In genomic region chr5:35803221-35803651, GRCh38 we compare ENCODE assay signal across 8 cellular contexts. TPM values are rescaled to one million over a fixed set of nuclear protein-coding genes. Genes with fewer than 3 reads are reported as not detected.
DNase-seq lines count a peak whose midpoint lies in the region; ATAC-seq lines count a peak whose summit lies in the region.

No MANE protein-coding gene starts in this region.

- H3K36me3 ChIP-seq in BLaER1 = no peaks in the 10 kb centered on the region

- H3K4me1 ChIP-seq in BLaER1 = peaks cover 25% of the 10 kb centered on the region

- ATAC-seq in HG03280 (IDR thresholded peaks at IDR 0.05; ENCODE audit: unreplicated experiment) (no peak), HG03432 (IDR thresholded peaks at IDR 0.05; ENCODE audit: unreplicated experiment) (no peak)

- no peaks in the 10 kb centered on the region for H3K9me3 ChIP-seq in BLaER1

- H3K27ac Mint-ChIP-seq in activated CD4-positive, alpha-beta memory T cell treated with anti-CD3 and anti-CD28 coated beads for 36 hours = peak overlapping the region; percentile 69

- no peaks in the 10 kb centered on the region for H3K27me3 Mint-ChIP-seq in activated CD4-positive, alpha-beta memory T cell treated with anti-CD3 and anti-CD28 coated beads for 36 hours

- H3K4me2 ChIP-seq in BLaER1 = peak overlapping the region; percentile 56

- H4K20me1 ChIP-seq in BLaER1 = no peaks in the 10 kb centered on the region

- intact Hi-C loops in activated CD4-positive, alpha-beta memory T cell treated with anti-CD3 and anti-CD28 coated beads for 36 hours (cut with micrococcal nuclease) = no loop called here
- intact Hi-C loops in head of caudate nucleus (cut with DNase I) = no loop called here

- POLR2A ChIA-PET in activated CD4-positive, alpha-beta memory T cell treated with anti-CD3 and anti-CD28 coated beads for 36 hours (lab: Charles Lee) = interaction anchor here (0.7 to 1.9 kb wide), 4 partner anchors 9 to 56 kb away, joined by 3 to 12 read pairs (median 5); no protein-coding TSS in a partner anchor

- H3K9ac ChIP-seq in BLaER1 = no peak overlapping the region

- no peaks in the 10 kb centered on the region for H3K9me3 Mint-ChIP-seq in activated CD4-positive, alpha-beta memory T cell treated with anti-CD3 and anti-CD28 coated beads for 36 hours

- H3K27me3 ChIP-seq in BLaER1 = no peaks in the 10 kb centered on the region

- CTCF ChIA-PET in activated CD4-positive, alpha-beta memory T cell treated with anti-CD3 and anti-CD28 coated beads for 36 hours (lab: Charles Lee) = interaction anchor here (0.9 to 2.9 kb wide), 4 partner anchors 8 to 152 kb away, joined by 3 to 13 read pairs (median 3); no protein-coding TSS in a partner anchor

- H3K4me1 Mint-ChIP-seq in activated CD4-positive, alpha-beta memory T cell treated with anti-CD3 and anti-CD28 coated beads for 36 hours (ENCODE audit: low read depth) = peaks cover 80% of the 10 kb centered on the region

- H3K4me3 ChIP-seq in BLaER1 = no peak overlapping the region
- no peak overlapping the region for H3K4me3 ChIP-seq in skeletal muscle cell (ENCODE audit: low read depth, low read length)

- H3K27ac ChIP-seq in BLaER1 = no peak overlapping the region

- H3K4me3 Mint-ChIP-seq in activated CD4-positive, alpha-beta memory T cell treated with anti-CD3 and anti-CD28 coated beads for 36 hours = no peak overlapping the region

- DNase-seq in Kasumi-1 (lab: John Stamatoyannopoulos, UW) (peak; percentile 44 to 61), head of caudate nucleus (peak; percentile 32 to 89 (median 68)), skeletal muscle cell (ENCODE audit: low read depth) (peak; percentile 41)
- no peak for DNase-seq in activated CD4-positive, alpha-beta memory T cell treated with anti-CD3 and anti-CD28 coated beads for 36 hours
- DNase-seq in stimulated activated CD4-positive, alpha-beta T cell treated with anti-CD3 and anti-CD28 coated beads, Interleukin-15, amount 100 ng/mL, for 24 hours = no peak

- peaks cover 12% of the 10 kb centered on the region for H3K36me3 Mint-ChIP-seq in activated CD4-positive, alpha-beta memory T cell treated with anti-CD3 and anti-CD28 coated beads for 36 hours

RNA-seq across cellular contexts. Expression of gene IL7R, which starts 53.5 kb away (rescaled TPM):
- total RNA-seq in activated CD4-positive, alpha-beta memory T cell treated with anti-CD3 and anti-CD28 coated beads for 36 hours = 100 to 1,000 TPM; 163 to 169 TPM

Comparison
In these comparisons a context has a peak if more than half of its experiments do, and no peak if none do; other contexts are left out.
1. DNase-seq: peak in Kasumi-1 (2 of 2), head of caudate nucleus (42 of 42) and skeletal muscle cell (single experiment); none in activated CD4-positive, alpha-beta memory T cell treated with anti-CD3 and anti-CD28 coated beads for 36 hours (single experiment) and stimulated activated CD4-positive, alpha-beta T cell treated with anti-CD3 and anti-CD28 coated beads, Interleukin-15, amount 100 ng/mL, for 24 hours (single experiment).